Comparison of ENCODE assay signal across 11 cellular contexts in the genomic region with DNA sequence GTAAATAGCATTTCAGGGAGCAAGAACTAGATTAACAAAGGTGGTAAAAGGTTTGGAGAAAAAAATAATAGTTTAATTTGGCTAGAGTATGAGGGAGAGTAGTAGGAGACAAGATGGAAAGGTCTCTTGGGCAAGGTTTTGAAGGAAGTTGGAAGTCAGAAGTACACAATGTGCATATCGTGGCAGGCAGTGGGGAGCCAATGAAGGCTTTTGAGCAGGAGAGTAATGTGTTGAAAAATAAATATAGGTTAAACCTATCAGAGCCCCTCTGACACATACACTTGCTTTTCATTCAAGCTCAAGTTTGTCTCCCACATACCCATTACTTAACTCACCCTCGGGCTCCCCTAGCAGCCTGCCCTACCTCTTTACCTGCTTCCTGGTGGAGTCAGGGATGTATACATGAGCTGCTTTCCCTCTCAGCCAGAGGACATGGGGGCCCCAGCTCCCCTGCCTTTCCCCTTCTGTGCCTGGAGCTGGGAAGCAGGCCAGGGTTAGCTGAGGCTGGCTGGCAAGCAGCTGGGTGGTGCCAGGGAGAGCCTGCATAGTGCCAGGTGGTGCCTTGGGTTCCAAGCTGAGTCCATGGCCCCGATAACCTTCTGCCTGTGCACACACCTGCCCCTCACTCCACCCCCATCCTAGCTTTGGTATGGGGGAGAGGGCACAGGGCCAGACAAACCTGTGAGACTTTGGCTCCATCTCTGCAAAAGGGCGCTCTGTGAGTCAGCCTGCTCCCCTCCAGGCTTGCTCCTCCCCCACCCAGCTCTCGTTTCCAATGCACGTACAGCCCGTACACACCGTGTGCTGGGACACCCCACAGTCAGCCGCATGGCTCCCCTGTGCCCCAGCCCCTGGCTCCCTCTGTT. TPM values are rescaled to one million over a fixed set of nuclear protein-coding genes. Genes with fewer than 3 reads are reported as not detected.
A peak's percentile ranks its signal among the peaks of the same experiment; 100 is the strongest.
DNase-seq lines count a peak whose midpoint lies in the region; ATAC-seq and TF ChIP-seq lines count a peak whose summit lies in the region.
"Had no signal": no experiment of that assay in that cellular context is flagged by ENCODE, and none has a peak within 500 bp of the region (broad histone marks: within the 10 kb centered on the region; RNA-seq: fewer than 3 reads in every experiment).

A gene (plus strand): TSS at position 797 of the 866 bp plus-strand sequence. CDS start 32 bp downstream, at position 829.

- no peaks in the 10 kb centered on the region for H3K9me3 ChIP-seq in CD8-positive, alpha-beta memory T cell (ENCODE audit: low read length)
- H3K9me3 ChIP-seq in ovary: no peaks in the 10 kb centered on the region
- H3K9me3 ChIP-seq: adrenal gland had no signal

- H3K36me3 Mint-ChIP-seq in CD8-positive, alpha-beta memory T cell: no peaks in the 10 kb centered on the region
- H3K36me3 Mint-ChIP-seq in chondrocyte (ENCODE audit: low read depth): no peaks in the 10 kb centered on the region
- H3K36me3 Mint-ChIP-seq in natural killer cell treated with Interleukin-12 subunit alpha and Interleukin-12 subunit beta and Interleukin-15 and Interleukin-18, amount 100 ng/mL, for 72 hours: no peaks in the 10 kb centered on the region

- no peaks in the 10 kb centered on the region for H3K4me1 ChIP-seq in CD8-positive, alpha-beta memory T cell (ENCODE audit: insufficient read depth, low read length)
- H3K4me1 ChIP-seq in ovary (ENCODE audit: insufficient read depth): peaks cover 5% of the 10 kb centered on the region

- TF ChIP-seq EP300 in ovary (IDR thresholded peaks at IDR 0.05): no peak

- 43 to 55% (median 48%) methylated on average over 9 of the region's 9 CpGs for WGBS in ovary, 3 donors

- H3K4me3 Mint-ChIP-seq in CD8-positive, alpha-beta memory T cell: peak within 1 kb of the TSS in 6 of 7 donors; percentile 35 to 78 (median 56)
- peak within 1 kb of the TSS; percentile 56 for H3K4me3 Mint-ChIP-seq in chondrocyte (ENCODE audit: unreplicated experiment)
- H3K4me3 Mint-ChIP-seq in natural killer cell treated with Interleukin-12 subunit alpha and Interleukin-12 subunit beta and Interleukin-15 and Interleukin-18, amount 100 ng/mL, for 72 hours: peak within 1 kb of the TSS; percentile 38

- H3K27ac ChIP-seq in CD8-positive, alpha-beta memory T cell (ENCODE audit: low read depth, low read length): no peak within 1 kb of the TSS
- H3K27ac ChIP-seq in ovary: no peak within 1 kb of the TSS

- H3K27ac Mint-ChIP-seq in CD8-positive, alpha-beta memory T cell: peak within 1 kb of the TSS in 2 of 8 donors; percentile 38 to 67
- H3K27ac Mint-ChIP-seq in chondrocyte (ENCODE audit: unreplicated experiment): no peak within 1 kb of the TSS
- H3K27ac Mint-ChIP-seq in natural killer cell treated with Interleukin-12 subunit alpha and Interleukin-12 subunit beta and Interleukin-15 and Interleukin-18, amount 100 ng/mL, for 72 hours: peak within 1 kb of the TSS in 1 of 2 donors; percentile 8

- DNase-seq in CD8-positive, alpha-beta memory T cell: no peak
- DNase-seq in NCI-H1694 treated with DMSO at 0.1 percent for 48 hours (lab: John Stamatoyannopoulos, UW) (peak; percentile 67), chondrocyte (ENCODE audit: low spot score) (no peak), glomerular visceral epithelial cell (ENCODE audit: extremely low spot score) (no peak), ovary (no peak), foreskin melanocyte (no peak)
- DNase-seq in natural killer cell treated with Interleukin-12 subunit alpha and Interleukin-12 subunit beta and Interleukin-15 and Interleukin-18, amount 100 ng/mL, for 72 hours (ENCODE audit: low spot score): no peak
- DNase-seq: hippocampal formation had no signal

- intact Hi-C loops in ovary (cut with DNase I): no loop called here

- no peak for TF ChIP-seq CTCF in chondrocyte (IDR thresholded peaks at IDR 0.05)
- no peak for TF ChIP-seq CTCF in ovary (IDR thresholded peaks at IDR 0.05)

- H3K36me3 ChIP-seq in CD8-positive, alpha-beta memory T cell (ENCODE audit: insufficient read depth, low read length): no peaks in the 10 kb centered on the region
- H3K36me3 ChIP-seq in ovary: no peaks in the 10 kb centered on the region
- H3K36me3 ChIP-seq: adrenal gland had no signal

- H3K27me3 ChIP-seq in CD8-positive, alpha-beta memory T cell (ENCODE audit: insufficient read depth, low read length, poor library complexity, severe bottlenecking): no peaks in the 10 kb centered on the region
- H3K27me3 ChIP-seq in ovary: no peaks in the 10 kb centered on the region
- H3K27me3 ChIP-seq: adrenal gland had no signal

- H3K4me1 Mint-ChIP-seq in CD8-positive, alpha-beta memory T cell: peaks cover 11 to 20% (median 20%) of the 10 kb centered on the region in 3 donors
- peaks cover 38% of the 10 kb centered on the region for H3K4me1 Mint-ChIP-seq in chondrocyte (ENCODE audit: low read depth)
- H3K4me1 Mint-ChIP-seq in natural killer cell treated with Interleukin-12 subunit alpha and Interleukin-12 subunit beta and Interleukin-15 and Interleukin-18, amount 100 ng/mL, for 72 hours (ENCODE audit: low read depth in 2 of 2): peaks cover 11 to 12% of the 10 kb centered on the region in 2 donors

- H3K27me3 Mint-ChIP-seq in CD8-positive, alpha-beta memory T cell: peaks cover 11 to 13% of the 10 kb centered on the region in 2 donors
- no peaks in the 10 kb centered on the region for H3K27me3 Mint-ChIP-seq in chondrocyte (ENCODE audit: low read depth)
- peaks cover 8 to 10% of the 10 kb centered on the region in 2 donors for H3K27me3 Mint-ChIP-seq in natural killer cell treated with Interleukin-12 subunit alpha and Interleukin-12 subunit beta and Interleukin-15 and Interleukin-18, amount 100 ng/mL, for 72 hours

- ATAC-seq in natural killer cell treated with Interleukin-12 subunit alpha and Interleukin-12 subunit beta and Interleukin-15 and Interleukin-18, amount 100 ng/mL, for 72 hours: no peak
- no peak for ATAC-seq in HG03045 (IDR thresholded peaks at IDR 0.05; ENCODE audit: unreplicated experiment)

- CTCF ChIA-PET in CD8-positive, alpha-beta memory T cell (lab: Charles Lee): no interaction called here

- TF ChIP-seq POLR2A in ovary (IDR thresholded peaks at IDR 0.05): no peak

- H3K9me3 Mint-ChIP-seq in CD8-positive, alpha-beta memory T cell: no peaks in the 10 kb centered on the region
- no peaks in the 10 kb centered on the region for H3K9me3 Mint-ChIP-seq in chondrocyte (ENCODE audit: low read depth)
- no peaks in the 10 kb centered on the region for H3K9me3 Mint-ChIP-seq in natural killer cell treated with Interleukin-12 subunit alpha and Interleukin-12 subunit beta and Interleukin-15 and Interleukin-18, amount 100 ng/mL, for 72 hours

- POLR2A ChIA-PET in CD8-positive, alpha-beta memory T cell (lab: Charles Lee): no interaction called here

- no peak within 1 kb of the TSS for H3K4me3 ChIP-seq in CD8-positive, alpha-beta memory T cell (ENCODE audit: low read length)
- H3K4me3 ChIP-seq in ovary: no peak within 1 kb of the TSS
- H3K4me3 ChIP-seq: adrenal gland had no signal

RNA-seq across cellular contexts. Expression of the gene that starts here (rescaled TPM):
- total RNA-seq in CD8-positive, alpha-beta memory T cell: under 1 TPM in 1 of 2 experiments, not detected in 1; 0.75 TPM
- polyA plus RNA-seq in CD8-positive, alpha-beta memory T cell: not detected
- total RNA-seq in chondrocyte: 2.9 to 3.6 TPM in 2 of 3 replicates, not detected in the other
- total RNA-seq in natural killer cell treated with Interleukin-12 subunit alpha and Interleukin-12 subunit beta and Interleukin-15 and Interleukin-18, amount 100 ng/mL, for 72 hours: not detected
- 10 to 100 TPM in 1 of 7 donors, 1 to 10 TPM in 4, under 1 TPM in 1, not detected in 1; 0.37 to 19.5 (median 1.4) TPM for total RNA-seq in ovary
- polyA plus RNA-seq in ovary: under 1 TPM; 0.38 to 0.42 TPM
- total RNA-seq: Daoy had no signal
